ENCODE assay signal across 8 cellular contexts in the genomic region with DNA sequence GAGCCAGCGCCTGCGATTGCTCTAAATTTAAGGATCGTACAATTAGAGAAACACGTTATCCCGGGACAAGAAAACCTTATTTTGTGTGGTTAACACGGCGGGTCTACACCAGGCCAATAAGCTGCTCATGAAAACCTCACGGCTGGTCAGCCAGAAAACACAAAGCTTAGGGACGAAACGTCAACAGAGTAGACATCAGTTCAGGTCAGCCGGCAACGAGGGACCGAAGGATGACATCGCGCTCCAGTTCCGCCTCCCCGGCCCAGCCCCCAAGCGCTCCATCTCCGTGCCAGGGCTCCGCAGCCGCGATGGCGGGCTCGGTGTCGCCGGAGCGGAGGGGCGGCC. TPM values are rescaled to one million over a fixed set of nuclear protein-coding genes. Genes with fewer than 3 reads are reported as not detected.
DNase-seq lines count a peak whose midpoint lies in the region; ATAC-seq and TF ChIP-seq lines count a peak whose summit lies in the region.

No MANE protein-coding gene starts in this region.

- H3K4me3 ChIP-seq in left ventricle myocardium inferior (peak overlapping the region; percentile 96), sigmoid colon (peak overlapping the region; percentile 82 to 90 (median 88))

- TF ChIP-seq EP300 in sigmoid colon (IDR thresholded peaks at IDR 0.05) = no peak

- no peaks in the 10 kb centered on the region for H3K27me3 Mint-ChIP-seq in IgD-negative memory B cell
- no peaks in the 10 kb centered on the region for H3K27me3 Mint-ChIP-seq in activated T-helper 2 cell treated with anti-CD3 and anti-CD28 coated beads, Interferon-gamma antibody, Interleukin-2, Interleukin-4, amounts not matched to agents 10 μg/mL and 5 μg/mL and 100 μg/mL, durations not matched to agents 14 hours and 24 hours and 36 hours (ENCODE audit: low read depth)

- no peaks in the 10 kb centered on the region for H3K27me3 ChIP-seq in left ventricle myocardium inferior (ENCODE audit: low read depth)
- no peaks in the 10 kb centered on the region for H3K27me3 ChIP-seq in sigmoid colon

- intact Hi-C loops in activated T-helper 2 cell treated with anti-CD3 and anti-CD28 coated beads, Interferon-gamma antibody, Interleukin-2, Interleukin-4, amounts not matched to agents 10 μg/mL and 5 μg/mL and 100 μg/mL, durations not matched to agents 14 hours and 24 hours and 36 hours (cut with micrococcal nuclease) = loop anchor here (1.0 to 5.0 kb wide), 6 partner anchors 10 to 1049 kb away; partner anchors contain the start of genes ASB7 and LINS1
- intact Hi-C loops in left ventricle myocardium inferior (cut with micrococcal nuclease) = no loop called here
- intact Hi-C loops in sigmoid colon (cut with DNase I) = loop anchor here (2.0 kb wide), 1 partner anchor 357 kb away; the partner anchor contains the start of gene SNRPA1

- H3K27ac Mint-ChIP-seq in IgD-negative memory B cell = peak overlapping the region; percentile 93 to 97 (median 93)
- H3K27ac Mint-ChIP-seq in activated T-helper 2 cell treated with anti-CD3 and anti-CD28 coated beads, Interferon-gamma antibody, Interleukin-2, Interleukin-4, amounts not matched to agents 10 μg/mL and 5 μg/mL and 100 μg/mL, durations not matched to agents 14 hours and 24 hours and 36 hours = peak overlapping the region; percentile 90

- TF ChIP-seq CTCF in left ventricle myocardium inferior (IDR thresholded peaks at IDR 0.05; ENCODE audit: borderline replicate concordance) (no peak), sigmoid colon (IDR thresholded peaks at IDR 0.05) (no peak)

- H3K4me1 ChIP-seq in ES-I3 (ENCODE audit: insufficient read depth, low read length) (peaks cover 8% of the 10 kb centered on the region), left ventricle myocardium inferior (peaks cover 62% of the 10 kb centered on the region), sigmoid colon (peaks cover 0 to 35% (median 32%) of the 10 kb centered on the region in 4 donors)

- H3K27ac ChIP-seq in left ventricle myocardium inferior (replicated peaks) = peak overlapping the region; percentile 98
- H3K27ac ChIP-seq in sigmoid colon = peak overlapping the region; percentile 97 to 99 (median 98)

- peak overlapping the region; percentile 98 for H3K9ac ChIP-seq in ES-I3 (ENCODE audit: low read depth, low read length)

- ATAC-seq in GM21528 (IDR thresholded peaks at IDR 0.05; ENCODE audit: low FRiP score, unreplicated experiment) = peak; percentile 59

- peaks cover 1% of the 10 kb centered on the region for H3K36me3 Mint-ChIP-seq in IgD-negative memory B cell
- peaks cover 47% of the 10 kb centered on the region for H3K36me3 Mint-ChIP-seq in activated T-helper 2 cell treated with anti-CD3 and anti-CD28 coated beads, Interferon-gamma antibody, Interleukin-2, Interleukin-4, amounts not matched to agents 10 μg/mL and 5 μg/mL and 100 μg/mL, durations not matched to agents 14 hours and 24 hours and 36 hours (ENCODE audit: low read depth)

- DNase-seq in activated T-helper 2 cell treated with anti-CD3 and anti-CD28 coated beads, Interferon-gamma antibody, Interleukin-2, Interleukin-4, amounts not matched to agents 10 μg/mL and 5 μg/mL and 100 μg/mL, durations not matched to agents 14 hours and 24 hours and 36 hours (ENCODE audit: low spot score) = no peak
- no peak for DNase-seq in left ventricle myocardium inferior
- DNase-seq in sigmoid colon = no peak
- no peak for DNase-seq in activated CD4-positive, alpha-beta T cell treated with anti-CD3 and anti-CD28 coated beads for 48 hours
- DNase-seq in stimulated activated CD8-positive, alpha-beta memory T cell treated with anti-CD3 and anti-CD28 coated beads, Interleukin-4, amount 100 ng/mL, for 48 hours = no peak

- H3K4me1 Mint-ChIP-seq in IgD-negative memory B cell = peaks cover 19 to 29% (median 20%) of the 10 kb centered on the region in 3 donors
- H3K4me1 Mint-ChIP-seq in activated T-helper 2 cell treated with anti-CD3 and anti-CD28 coated beads, Interferon-gamma antibody, Interleukin-2, Interleukin-4, amounts not matched to agents 10 μg/mL and 5 μg/mL and 100 μg/mL, durations not matched to agents 14 hours and 24 hours and 36 hours (ENCODE audit: low read depth) = peaks cover 33% of the 10 kb centered on the region

- no peaks in the 10 kb centered on the region for H3K9me3 Mint-ChIP-seq in IgD-negative memory B cell
- H3K9me3 Mint-ChIP-seq in activated T-helper 2 cell treated with anti-CD3 and anti-CD28 coated beads, Interferon-gamma antibody, Interleukin-2, Interleukin-4, amounts not matched to agents 10 μg/mL and 5 μg/mL and 100 μg/mL, durations not matched to agents 14 hours and 24 hours and 36 hours = no peaks in the 10 kb centered on the region

- no peak for TF ChIP-seq POLR2A in sigmoid colon (IDR thresholded peaks at IDR 0.05)

- no peaks in the 10 kb centered on the region; the same call in 1 of the 2 replicates for H3K36me3 ChIP-seq in ES-I3 (ENCODE audit: insufficient read depth, low read length)
- peaks cover 39% of the 10 kb centered on the region for H3K36me3 ChIP-seq in left ventricle myocardium inferior
- H3K36me3 ChIP-seq in sigmoid colon = peaks cover 3 to 45% (median 13%) of the 10 kb centered on the region in 4 donors

- 0% methylated on average over 28 of the region's 28 CpGs for WGBS in sigmoid colon, 2 donors

- no peaks in the 10 kb centered on the region for H3K9me3 ChIP-seq in ES-I3 (ENCODE audit: control insufficient read depth, insufficient read depth, low read length)
- H3K9me3 ChIP-seq in left ventricle myocardium inferior (replicated peaks) = no peaks in the 10 kb centered on the region
- no peaks in the 10 kb centered on the region for H3K9me3 ChIP-seq in sigmoid colon

- peak overlapping the region; percentile 93 to 99 (median 96) for H3K4me3 Mint-ChIP-seq in IgD-negative memory B cell
- peak overlapping the region; percentile 89 for H3K4me3 Mint-ChIP-seq in activated T-helper 2 cell treated with anti-CD3 and anti-CD28 coated beads, Interferon-gamma antibody, Interleukin-2, Interleukin-4, amounts not matched to agents 10 μg/mL and 5 μg/mL and 100 μg/mL, durations not matched to agents 14 hours and 24 hours and 36 hours (ENCODE audit: low read depth)

RNA-seq across cellular contexts. Expression of gene TM2D3, which starts 0.5 kb away (rescaled TPM):
- polyA plus RNA-seq in IgD-negative memory B cell (30.5 TPM), sigmoid colon (10 to 100 TPM; 17.1 to 35.6 (median 19.2) TPM)
- total RNA-seq in activated T-helper 2 cell treated with anti-CD3 and anti-CD28 coated beads, Interferon-gamma antibody, Interleukin-2, Interleukin-4, amounts not matched to agents 10 μg/mL and 5 μg/mL and 100 μg/mL, durations not matched to agents 14 hours and 24 hours and 36 hours = 40.4 and 42.6 TPM in 2 replicates
- total RNA-seq in left ventricle myocardium inferior (50.6 TPM), sigmoid colon (10 to 100 TPM; 49.3 to 61.4 (median 56.3) TPM)
